ENCODE assay signal across 8 cellular contexts in genomic region chr5:81750308-81751008, GRCh38. TPM values are rescaled to one million over a fixed set of nuclear protein-coding genes. Genes with fewer than 3 reads are reported as not detected.
DNase-seq lines count a peak whose midpoint lies in the region; ATAC-seq and TF ChIP-seq lines count a peak whose summit lies in the region.

No MANE protein-coding gene starts in this region.

- peak; percentile 42 for DNase-seq in activated CD4-positive, CD25-positive, alpha-beta regulatory T cell treated with anti-CD3 and anti-CD28 coated beads, Interleukin-2, amount 50 U/mL, for 72 hours
- DNase-seq in endothelial cell (ENCODE audit: low spot score), result peak; percentile 30
- DNase-seq in natural killer cell treated with Interleukin-12 subunit alpha and Interleukin-12 subunit beta and Interleukin-15 and Interleukin-18, amount 100 ng/mL, for 72 hours (ENCODE audit: low spot score), result peak; percentile 63
- DNase-seq in cerebellar nuclear complex (lab: John Stamatoyannopoulos, UW), result no peak
- DNase-seq in middle frontal gyrus (ENCODE audit: extremely low spot score, low spot score), result no peak

- no peaks in the 10 kb centered on the region for H3K36me3 Mint-ChIP-seq in endothelial cell (ENCODE audit: low read depth, unreplicated experiment)
- no peaks in the 10 kb centered on the region for H3K36me3 Mint-ChIP-seq in natural killer cell treated with Interleukin-12 subunit alpha and Interleukin-12 subunit beta and Interleukin-15 and Interleukin-18, amount 100 ng/mL, for 72 hours

- peak; percentile 23 for ATAC-seq in GM18498 (IDR thresholded peaks at IDR 0.05; ENCODE audit: unreplicated experiment)
- peak; percentile 20 for ATAC-seq in HG02943 (IDR thresholded peaks at IDR 0.05; ENCODE audit: low read depth, unreplicated experiment)
- ATAC-seq in natural killer cell treated with Interleukin-12 subunit alpha and Interleukin-12 subunit beta and Interleukin-15 and Interleukin-18, amount 100 ng/mL, for 72 hours, result peak; percentile 26 to 45
- ATAC-seq in GM19452 (IDR thresholded peaks at IDR 0.05; ENCODE audit: unreplicated experiment), result no peak

- H3K9me3 Mint-ChIP-seq in endothelial cell (ENCODE audit: unreplicated experiment), result no peaks in the 10 kb centered on the region
- no peaks in the 10 kb centered on the region for H3K9me3 Mint-ChIP-seq in natural killer cell treated with Interleukin-12 subunit alpha and Interleukin-12 subunit beta and Interleukin-15 and Interleukin-18, amount 100 ng/mL, for 72 hours

- peaks cover 1% of the 10 kb centered on the region for H3K27me3 Mint-ChIP-seq in endothelial cell (ENCODE audit: unreplicated experiment)
- H3K27me3 Mint-ChIP-seq in natural killer cell treated with Interleukin-12 subunit alpha and Interleukin-12 subunit beta and Interleukin-15 and Interleukin-18, amount 100 ng/mL, for 72 hours, result peaks cover 4 to 14% of the 10 kb centered on the region in 2 donors

- peak overlapping the region; percentile 93 for H3K4me3 Mint-ChIP-seq in endothelial cell (ENCODE audit: unreplicated experiment)
- H3K4me3 Mint-ChIP-seq in natural killer cell treated with Interleukin-12 subunit alpha and Interleukin-12 subunit beta and Interleukin-15 and Interleukin-18, amount 100 ng/mL, for 72 hours, result peak overlapping the region; percentile 91

- no peak overlapping the region for H3K27ac Mint-ChIP-seq in endothelial cell (ENCODE audit: unreplicated experiment)
- H3K27ac Mint-ChIP-seq in natural killer cell treated with Interleukin-12 subunit alpha and Interleukin-12 subunit beta and Interleukin-15 and Interleukin-18, amount 100 ng/mL, for 72 hours, result peak overlapping the region; percentile 11 to 76

- no peak for TF ChIP-seq CTCF in endothelial cell (IDR thresholded peaks at IDR 0.05; ENCODE audit: unreplicated experiment)

- H3K4me1 Mint-ChIP-seq in endothelial cell (ENCODE audit: unreplicated experiment), result peaks cover 51% of the 10 kb centered on the region
- H3K4me1 Mint-ChIP-seq in natural killer cell treated with Interleukin-12 subunit alpha and Interleukin-12 subunit beta and Interleukin-15 and Interleukin-18, amount 100 ng/mL, for 72 hours (ENCODE audit: low read depth in 2 of 2), result peaks cover 5 to 8% of the 10 kb centered on the region in 2 donors

RNA-seq across cellular contexts. Expression of gene SSBP2, which starts 0.4 kb away (rescaled TPM):
- total RNA-seq in endothelial cell (ENCODE audit: unreplicated experiment), result 149 TPM
- total RNA-seq in natural killer cell treated with Interleukin-12 subunit alpha and Interleukin-12 subunit beta and Interleukin-15 and Interleukin-18, amount 100 ng/mL, for 72 hours, result 10 to 100 TPM in 1 of 2 donors, 1 to 10 TPM in 1; 9.5 to 11.3 TPM

Comparison
In these comparisons a context has a peak if more than half of its experiments do, and no peak if none do; other contexts are left out.
1. DNase-seq: peak in activated CD4-positive, CD25-positive, alpha-beta regulatory T cell treated with anti-CD3 and anti-CD28 coated beads, Interleukin-2, amount 50 U/mL, for 72 hours (single experiment), endothelial cell (single experiment) and natural killer cell treated with Interleukin-12 subunit alpha and Interleukin-12 subunit beta and Interleukin-15 and Interleukin-18, amount 100 ng/mL, for 72 hours (single experiment); none in cerebellar nuclear complex (0 of 2) and middle frontal gyrus (single experiment).
2. RNA of gene SSBP2, which starts 0.4 kb away (total RNA-seq): 149 TPM in endothelial cell (single experiment); 9.5 to 11.3 TPM in natural killer cell treated with Interleukin-12 subunit alpha and Interleukin-12 subunit beta and Interleukin-15 and Interleukin-18, amount 100 ng/mL, for 72 hours; every median in the first group is over 10 times any median in the second.